ENCODE assay signal across 24 cellular contexts in genomic region chr3:61730058-61730457, GRCh38.
DNase-seq lines count a peak whose midpoint lies in the region; ATAC-seq and TF ChIP-seq lines count a peak whose summit lies in the region.
"Had no signal": no experiment of that assay in that cellular context is flagged by ENCODE, and none has a peak within 500 bp of the region (broad histone marks: within the 10 kb centered on the region; RNA-seq: fewer than 3 reads in every experiment).

No MANE protein-coding gene starts in this region.

- DNase-seq in AG20443 (ENCODE audit: low spot score) (peak; percentile 20), NCI-H69 (lab: John Stamatoyannopoulos, UW) (peak; percentile 80), glutamatergic neuron (peak; percentile 25), psoas muscle (peak in 1 of 2 donors; percentile 65), HuH-7 (ENCODE audit: low spot score) (no peak)
- no peak for DNase-seq in naive thymus-derived CD8-positive, alpha-beta T cell
- no peak for DNase-seq in activated T-helper 2 cell treated with anti-CD3 and anti-CD28 coated beads, Interferon-gamma antibody, Interleukin-2, Interleukin-4, amounts not matched to agents 10 μg/mL and 5 μg/mL and 100 μg/mL, durations not matched to agents 14 hours and 24 hours and 36 hours (ENCODE audit: low spot score)
- DNase-seq: ACHN; activated CD4-positive, CD25-positive, alpha-beta regulatory T cell; activated CD8-positive, alpha-beta T cell treated with anti-CD3 and anti-CD28 coated beads for 36 hours; activated naive CD4-positive, alpha-beta T cell; amygdala; GDM1; MM.1S; NCI-H1436 treated with DMSO at 0.1 percent for 48 hours; NCI-H2171; Peyer's patch had no signal

- no peaks in the 10 kb centered on the region for H3K36me3 ChIP-seq in psoas muscle (ENCODE audit: insufficient read depth in 1 of 2, low read depth in 1 of 2)
- H3K36me3 ChIP-seq: neutrophil, Peyer's patch, right atrium auricular region, vagina had no signal

- peaks cover 47% of the 10 kb centered on the region for H3K4me1 Mint-ChIP-seq in glutamatergic neuron (ENCODE audit: low read depth, unreplicated experiment)
- H3K4me1 Mint-ChIP-seq in naive thymus-derived CD8-positive, alpha-beta T cell, result no peaks in the 10 kb centered on the region
- no peaks in the 10 kb centered on the region for H3K4me1 Mint-ChIP-seq in activated T-helper 2 cell treated with anti-CD3 and anti-CD28 coated beads, Interferon-gamma antibody, Interleukin-2, Interleukin-4, amounts not matched to agents 10 μg/mL and 5 μg/mL and 100 μg/mL, durations not matched to agents 14 hours and 24 hours and 36 hours (ENCODE audit: low read depth)
- H3K4me1 Mint-ChIP-seq: central memory CD8-positive, alpha-beta T cell; stimulated activated effector memory CD8-positive, alpha-beta T cell treated with anti-CD3 and anti-CD28 coated beads, Interleukin-12 subunit alpha, Interleukin-12 subunit beta, amount 100 ng/mL, for 72 hours had no signal

- WGBS in psoas muscle, 3 donors, result 25 to 35% (median 30%) methylated on average over 4 of the region's 4 CpGs

- no peak for TF ChIP-seq CTCF in glutamatergic neuron (IDR thresholded peaks at IDR 0.05; ENCODE audit: partially characterized antibody, unreplicated experiment)
- no peak for TF ChIP-seq CTCF in psoas muscle (IDR thresholded peaks at IDR 0.05)

- peaks cover 2% of the 10 kb centered on the region for H3K27me3 Mint-ChIP-seq in glutamatergic neuron (ENCODE audit: unreplicated experiment)
- peaks cover 0 to 5% (median 2%) of the 10 kb centered on the region in 5 donors for H3K27me3 Mint-ChIP-seq in naive thymus-derived CD8-positive, alpha-beta T cell
- no peaks in the 10 kb centered on the region for H3K27me3 Mint-ChIP-seq in activated T-helper 2 cell treated with anti-CD3 and anti-CD28 coated beads, Interferon-gamma antibody, Interleukin-2, Interleukin-4, amounts not matched to agents 10 μg/mL and 5 μg/mL and 100 μg/mL, durations not matched to agents 14 hours and 24 hours and 36 hours (ENCODE audit: low read depth)
- H3K27me3 Mint-ChIP-seq: central memory CD8-positive, alpha-beta T cell had no signal

- H3K27ac ChIP-seq in psoas muscle, result peak overlapping the region; percentile 56
- H3K27ac ChIP-seq: neutrophil, Peyer's patch, vagina had no signal

- H3K4me3 ChIP-seq in psoas muscle, result peak overlapping the region; percentile 35
- H3K4me3 ChIP-seq: Peyer's patch, right atrium auricular region, vagina had no signal

- H3K9me3 ChIP-seq in psoas muscle, result no peaks in the 10 kb centered on the region
- H3K9me3 ChIP-seq: neutrophil, Peyer's patch, right atrium auricular region, vagina had no signal

- peak overlapping the region; percentile 31 for H3K4me3 Mint-ChIP-seq in glutamatergic neuron (ENCODE audit: unreplicated experiment)
- H3K4me3 Mint-ChIP-seq in naive thymus-derived CD8-positive, alpha-beta T cell, result no peak overlapping the region
- H3K4me3 Mint-ChIP-seq in activated T-helper 2 cell treated with anti-CD3 and anti-CD28 coated beads, Interferon-gamma antibody, Interleukin-2, Interleukin-4, amounts not matched to agents 10 μg/mL and 5 μg/mL and 100 μg/mL, durations not matched to agents 14 hours and 24 hours and 36 hours (ENCODE audit: low read depth), result no peak overlapping the region
- H3K4me3 Mint-ChIP-seq: activated CD8-positive, alpha-beta T cell treated with anti-CD3 and anti-CD28 coated beads for 36 hours; central memory CD8-positive, alpha-beta T cell; stimulated activated effector memory CD8-positive, alpha-beta T cell treated with anti-CD3 and anti-CD28 coated beads, Interleukin-12 subunit alpha, Interleukin-12 subunit beta, amount 100 ng/mL, for 72 hours had no signal

- H3K27me3 ChIP-seq in psoas muscle (ENCODE audit: insufficient read depth in 3 of 3, low read length in 2 of 3), result no peaks in the 10 kb centered on the region
- H3K27me3 ChIP-seq: neutrophil, Peyer's patch, right atrium auricular region, vagina had no signal

- intact Hi-C loops in psoas muscle (cut with DNase I), result loop anchor here in 1 of 2 donors (5.0 kb wide), 1 partner anchor 168 kb away; the partner anchor contains the start of gene PTPRG
- intact Hi-C loops in activated T-helper 2 cell treated with anti-CD3 and anti-CD28 coated beads, Interferon-gamma antibody, Interleukin-2, Interleukin-4, amounts not matched to agents 10 μg/mL and 5 μg/mL and 100 μg/mL, durations not matched to agents 14 hours and 24 hours and 36 hours (cut with micrococcal nuclease), result no loop called here

- ATAC-seq in psoas muscle, result peak; percentile 78 to 88 (median 85)
- ATAC-seq in GM21423 (IDR thresholded peaks at IDR 0.05; ENCODE audit: unreplicated experiment), result no peak
- ATAC-seq in naive thymus-derived CD8-positive, alpha-beta T cell, result no peak
- ATAC-seq: activated CD8-positive, alpha-beta T cell treated with anti-CD3 and anti-CD28 coated beads for 36 hours; SK-N-SH treated with all-trans-retinoic acid at 6 μM for 48 hours; stimulated activated effector memory CD8-positive, alpha-beta T cell treated with anti-CD3 and anti-CD28 coated beads, Interleukin-12 subunit alpha, Interleukin-12 subunit beta, amount 100 ng/mL, for 72 hours had no signal

- peak overlapping the region; percentile 76 for H3K27ac Mint-ChIP-seq in glutamatergic neuron (ENCODE audit: unreplicated experiment)
- H3K27ac Mint-ChIP-seq in naive thymus-derived CD8-positive, alpha-beta T cell, result no peak overlapping the region
- H3K27ac Mint-ChIP-seq in activated T-helper 2 cell treated with anti-CD3 and anti-CD28 coated beads, Interferon-gamma antibody, Interleukin-2, Interleukin-4, amounts not matched to agents 10 μg/mL and 5 μg/mL and 100 μg/mL, durations not matched to agents 14 hours and 24 hours and 36 hours, result no peak overlapping the region
- H3K27ac Mint-ChIP-seq: activated CD8-positive, alpha-beta T cell treated with anti-CD3 and anti-CD28 coated beads for 36 hours; stimulated activated effector memory CD8-positive, alpha-beta T cell treated with anti-CD3 and anti-CD28 coated beads, Interleukin-12 subunit alpha, Interleukin-12 subunit beta, amount 100 ng/mL, for 72 hours had no signal

- POLR2A ChIA-PET in naive thymus-derived CD8-positive, alpha-beta T cell (lab: Charles Lee), result no interaction called here

- peaks cover 4% of the 10 kb centered on the region for H3K9me3 Mint-ChIP-seq in glutamatergic neuron (ENCODE audit: unreplicated experiment)
- H3K9me3 Mint-ChIP-seq in naive thymus-derived CD8-positive, alpha-beta T cell, result peaks cover 0 to 7% (median 3%) of the 10 kb centered on the region in 9 donors
- H3K9me3 Mint-ChIP-seq in activated T-helper 2 cell treated with anti-CD3 and anti-CD28 coated beads, Interferon-gamma antibody, Interleukin-2, Interleukin-4, amounts not matched to agents 10 μg/mL and 5 μg/mL and 100 μg/mL, durations not matched to agents 14 hours and 24 hours and 36 hours, result no peaks in the 10 kb centered on the region
- H3K9me3 Mint-ChIP-seq: activated CD8-positive, alpha-beta T cell treated with anti-CD3 and anti-CD28 coated beads for 36 hours; stimulated activated effector memory CD8-positive, alpha-beta T cell treated with anti-CD3 and anti-CD28 coated beads, Interleukin-12 subunit alpha, Interleukin-12 subunit beta, amount 100 ng/mL, for 72 hours had no signal

- peaks cover 52% of the 10 kb centered on the region for H3K4me1 ChIP-seq in psoas muscle

- H3K36me3 Mint-ChIP-seq in glutamatergic neuron (ENCODE audit: unreplicated experiment), result no peaks in the 10 kb centered on the region
- no peaks in the 10 kb centered on the region for H3K36me3 Mint-ChIP-seq in naive thymus-derived CD8-positive, alpha-beta T cell
- H3K36me3 Mint-ChIP-seq in activated T-helper 2 cell treated with anti-CD3 and anti-CD28 coated beads, Interferon-gamma antibody, Interleukin-2, Interleukin-4, amounts not matched to agents 10 μg/mL and 5 μg/mL and 100 μg/mL, durations not matched to agents 14 hours and 24 hours and 36 hours (ENCODE audit: low read depth), result no peaks in the 10 kb centered on the region
- H3K36me3 Mint-ChIP-seq: stimulated activated effector memory CD8-positive, alpha-beta T cell treated with anti-CD3 and anti-CD28 coated beads, Interleukin-12 subunit alpha, Interleukin-12 subunit beta, amount 100 ng/mL, for 72 hours had no signal

Comparison
In these comparisons a context has a peak if more than half of its experiments do, and no peak if none do; other contexts are left out.
1. DNase-seq: peak in AG20443 (single experiment), NCI-H69 (single experiment) and glutamatergic neuron (single experiment); none in naive thymus-derived CD8-positive, alpha-beta T cell (0 of 10), activated T-helper 2 cell treated with anti-CD3 and anti-CD28 coated beads, Interferon-gamma antibody, Interleukin-2, Interleukin-4, amounts not matched to agents 10 μg/mL and 5 μg/mL and 100 μg/mL, durations not matched to agents 14 hours and 24 hours and 36 hours (single experiment) and HuH-7 (single experiment).
2. ATAC-seq: peak in psoas muscle (4 of 4); none in GM21423 (single experiment) and naive thymus-derived CD8-positive, alpha-beta T cell (0 of 2).